ENCODE assay signal across 17 cellular contexts in the genomic region with DNA sequence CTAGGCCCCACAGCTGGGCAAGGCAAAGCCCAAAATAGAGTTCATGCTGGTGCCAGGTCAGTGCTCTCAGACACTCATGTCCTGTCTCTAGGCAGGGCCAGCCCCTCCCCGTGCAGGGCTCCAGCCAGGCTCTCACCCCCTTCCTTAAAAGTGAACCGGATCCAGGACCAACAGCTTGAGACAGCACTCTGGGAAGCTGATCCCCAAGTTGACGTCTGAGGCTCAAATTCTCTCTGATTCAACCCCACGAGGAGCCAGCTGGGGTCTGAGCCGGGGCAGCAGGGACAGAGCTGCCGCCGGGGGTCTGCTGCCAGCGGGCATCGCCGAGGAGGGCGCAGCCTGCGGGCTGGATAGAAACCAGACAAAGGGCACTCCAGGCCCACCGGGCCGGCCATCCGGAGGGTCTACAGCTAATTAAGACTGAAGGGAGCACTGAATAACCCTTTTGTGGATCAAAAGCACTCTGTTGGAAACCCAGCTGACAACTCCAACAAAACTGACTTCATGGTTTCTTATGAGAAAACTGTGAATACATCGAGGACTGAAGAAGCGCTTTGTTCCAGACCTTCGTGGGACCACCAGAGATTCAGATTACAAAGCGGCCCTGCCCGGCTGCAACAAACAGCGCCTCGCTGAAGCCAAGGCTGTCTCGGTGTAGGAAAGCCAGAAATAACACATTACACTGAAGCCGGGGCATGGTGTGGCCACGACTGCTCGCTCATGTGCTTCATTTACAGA.
DNase-seq lines count a peak whose midpoint lies in the region; FAIRE-seq and TF ChIP-seq lines count a peak whose summit lies in the region.
"Had no signal": no experiment of that assay in that cellular context is flagged by ENCODE, and none has a peak within 500 bp of the region (broad histone marks: within the 10 kb centered on the region; RNA-seq: fewer than 3 reads in every experiment).

No MANE protein-coding gene starts in this region.

- in situ Hi-C loops in G401 (cut with HindIII; ENCODE audit: low sequenced_read_pairs): no loop called here

- H3K4me2 ChIP-seq in astrocyte (ENCODE audit: low read length): peak overlapping the region; percentile 50
- H3K4me2 ChIP-seq in neural progenitor cell: peak overlapping the region; percentile 41

- H3F3A ChIP-seq in neural progenitor cell (ENCODE audit: low read depth): peaks cover 17% of the 10 kb centered on the region

- H2AFZ ChIP-seq in astrocyte (ENCODE audit: low read depth, low read length) (peak overlapping the region; percentile 43), neural progenitor cell (replicated peaks) (peak overlapping the region; percentile 44)

- H3K4me1 Mint-ChIP-seq in astrocyte (ENCODE audit: low read depth, unreplicated experiment) (no peaks in the 10 kb centered on the region), neural progenitor cell (peaks cover 24% of the 10 kb centered on the region), type B pancreatic cell (ENCODE audit: unreplicated experiment) (peaks cover 15% of the 10 kb centered on the region)
- H3K4me1 Mint-ChIP-seq: activated CD8-positive, alpha-beta memory T cell treated with anti-CD3 and anti-CD28 coated beads, Interleukin-2, amount 10 ng/mL, durations not matched to agents 7 days and 5 days; IgD-negative memory B cell had no signal

- H3K27me3 Mint-ChIP-seq in astrocyte (ENCODE audit: low read depth, unreplicated experiment) (peaks cover 32% of the 10 kb centered on the region), neural progenitor cell (ENCODE audit: insufficient read depth, low read depth) (peaks cover 7% of the 10 kb centered on the region), type B pancreatic cell (peaks cover 15% of the 10 kb centered on the region)
- H3K27me3 Mint-ChIP-seq: activated CD8-positive, alpha-beta memory T cell treated with anti-CD3 and anti-CD28 coated beads, Interleukin-2, amount 10 ng/mL, durations not matched to agents 7 days and 5 days; stimulated activated naive CD8-positive, alpha-beta T cell treated with anti-CD3 and anti-CD28 coated beads, Interleukin-15, amount 100 ng/mL, for 72 hours had no signal

- H3K4me3 ChIP-seq in astrocyte (ENCODE audit: insufficient read depth, low read depth, low read length) (no peak overlapping the region), cardiac muscle cell (no peak overlapping the region), neural progenitor cell (no peak overlapping the region)
- H3K4me3 ChIP-seq: lower lobe of right lung, skin epidermis had no signal

- TF ChIP-seq CTCF in astrocyte (IDR thresholded peaks at IDR 0.05; ENCODE audit: insufficient read depth, low read depth, low read length): no peak
- no peak for TF ChIP-seq CTCF in cardiac muscle cell (IDR thresholded peaks at IDR 0.05; ENCODE audit: low read depth, low read length)
- no peak for TF ChIP-seq CTCF in neural progenitor cell (IDR thresholded peaks at IDR 0.05)
- TF ChIP-seq CTCF in type B pancreatic cell (conservative IDR thresholded peaks at IDR 0.05): no peak

- H3K79me2 ChIP-seq in astrocyte (ENCODE audit: insufficient read depth, low read length) (no peaks in the 10 kb centered on the region), neural progenitor cell (ENCODE audit: low read depth) (no peaks in the 10 kb centered on the region)

- H3K9me3 ChIP-seq in astrocyte (ENCODE audit: insufficient read depth, low read depth, low read length) (peaks cover 4% of the 10 kb centered on the region), cardiac muscle cell (ENCODE audit: low read depth) (no peaks in the 10 kb centered on the region), neural progenitor cell (ENCODE audit: low read depth) (no peaks in the 10 kb centered on the region)
- H3K9me3 ChIP-seq: BE2C, lower lobe of right lung, neutrophil had no signal

- H3K9me3 Mint-ChIP-seq in astrocyte (ENCODE audit: unreplicated experiment) (peaks cover 3% of the 10 kb centered on the region), neural progenitor cell (peaks cover 5% of the 10 kb centered on the region), type B pancreatic cell (no peaks in the 10 kb centered on the region)
- H3K9me3 Mint-ChIP-seq: IgD-negative memory B cell; stimulated activated naive CD8-positive, alpha-beta T cell treated with anti-CD3 and anti-CD28 coated beads, Interleukin-15, amount 100 ng/mL, for 72 hours had no signal

- H4K20me1 ChIP-seq in astrocyte (ENCODE audit: insufficient read depth, low read length) (no peaks in the 10 kb centered on the region), neural progenitor cell (ENCODE audit: low read depth) (no peaks in the 10 kb centered on the region)

- H3K9ac ChIP-seq in astrocyte (ENCODE audit: low read length) (peak overlapping the region; percentile 31), neural progenitor cell (no peak overlapping the region)

- H3K27me3 ChIP-seq in astrocyte (ENCODE audit: insufficient read depth, low read length): peaks cover 21% of the 10 kb centered on the region
- H3K27me3 ChIP-seq in cardiac muscle cell: no peaks in the 10 kb centered on the region
- no peaks in the 10 kb centered on the region for H3K27me3 ChIP-seq in neural progenitor cell
- H3K27me3 ChIP-seq: BE2C, neutrophil had no signal

- H3K36me3 ChIP-seq in astrocyte (ENCODE audit: insufficient read depth, low read length) (no peaks in the 10 kb centered on the region), cardiac muscle cell (no peaks in the 10 kb centered on the region), neural progenitor cell (no peaks in the 10 kb centered on the region)
- H3K36me3 ChIP-seq: BE2C, lower lobe of right lung, neutrophil had no signal

- no peak for FAIRE-seq in astrocyte (lab: Jason Lieb, UNC)

- no peak overlapping the region for H3K27ac Mint-ChIP-seq in astrocyte (ENCODE audit: unreplicated experiment)
- H3K27ac Mint-ChIP-seq in neural progenitor cell: no peak overlapping the region
- peak overlapping the region; percentile 5 for H3K27ac Mint-ChIP-seq in type B pancreatic cell
- H3K27ac Mint-ChIP-seq: activated CD8-positive, alpha-beta memory T cell treated with anti-CD3 and anti-CD28 coated beads, Interleukin-2, amount 10 ng/mL, durations not matched to agents 7 days and 5 days; IgD-negative memory B cell; stimulated activated naive CD8-positive, alpha-beta T cell treated with anti-CD3 and anti-CD28 coated beads, Interleukin-15, amount 100 ng/mL, for 72 hours had no signal

- H3K4me3 Mint-ChIP-seq in astrocyte (ENCODE audit: unreplicated experiment) (no peak overlapping the region), neural progenitor cell (peak overlapping the region; percentile 21), type B pancreatic cell (no peak overlapping the region)
- H3K4me3 Mint-ChIP-seq: activated CD8-positive, alpha-beta memory T cell treated with anti-CD3 and anti-CD28 coated beads, Interleukin-2, amount 10 ng/mL, durations not matched to agents 7 days and 5 days; IgD-negative memory B cell; stimulated activated naive CD8-positive, alpha-beta T cell treated with anti-CD3 and anti-CD28 coated beads, Interleukin-15, amount 100 ng/mL, for 72 hours had no signal

- H3K4me1 ChIP-seq in astrocyte (ENCODE audit: insufficient read depth, low read length) (peaks cover 10% of the 10 kb centered on the region), cardiac muscle cell (ENCODE audit: low read depth) (peaks cover 7% of the 10 kb centered on the region), neural progenitor cell (peaks cover 13% of the 10 kb centered on the region)
- H3K4me1 ChIP-seq: BE2C had no signal

- peaks cover 6% of the 10 kb centered on the region for H3K36me3 Mint-ChIP-seq in astrocyte (ENCODE audit: low read depth, unreplicated experiment)
- peaks cover 2% of the 10 kb centered on the region for H3K36me3 Mint-ChIP-seq in neural progenitor cell
- H3K36me3 Mint-ChIP-seq in type B pancreatic cell: no peaks in the 10 kb centered on the region
- H3K36me3 Mint-ChIP-seq: activated CD8-positive, alpha-beta memory T cell treated with anti-CD3 and anti-CD28 coated beads, Interleukin-2, amount 10 ng/mL, durations not matched to agents 7 days and 5 days; IgD-negative memory B cell had no signal

- H3K27ac ChIP-seq in astrocyte (ENCODE audit: low read depth, low read length): no peak overlapping the region
- H3K27ac ChIP-seq in cardiac muscle cell: peak overlapping the region; percentile 3
- no peak overlapping the region for H3K27ac ChIP-seq in neural progenitor cell
- H3K27ac ChIP-seq: lower lobe of right lung, neutrophil had no signal

- DNase-seq in astrocyte (ENCODE audit: low read depth): peak; percentile 24
- no peak for DNase-seq in cardiac muscle cell (ENCODE audit: low read depth in 1 of 2, low spot score in 1 of 2)
- DNase-seq in neural progenitor cell (ENCODE audit: low spot score): peak; percentile 40
- no peak for DNase-seq in type B pancreatic cell (ENCODE audit: extremely low spot score, unreplicated experiment)
- no peak for DNase-seq in NCI-H226
- DNase-seq in G401 (ENCODE audit: low spot score): no peak
- DNase-seq in DMS53 (lab: John Stamatoyannopoulos, UW): no peak
- DNase-seq: activated CD4-positive, CD25-positive, alpha-beta regulatory T cell; activated CD8-positive, alpha-beta memory T cell treated with anti-CD3 and anti-CD28 coated beads, Interleukin-2, amount 10 ng/mL, durations not matched to agents 7 days and 5 days; BE2C; effector memory CD4-positive, alpha-beta T cell; lower lobe of right lung; NCI-H2171 treated with DMSO at 0.1 percent for 48 hours; stimulated activated naive CD8-positive, alpha-beta T cell treated with anti-CD3 and anti-CD28 coated beads, Interleukin-15, amount 100 ng/mL, for 72 hours had no signal

Comparison
In these comparisons a context has a peak if more than half of its experiments do, and no peak if none do; other contexts are left out.
1. DNase-seq: peak in astrocyte (single experiment) and neural progenitor cell (single experiment); none in cardiac muscle cell (0 of 2), type B pancreatic cell (single experiment), NCI-H226 (single experiment), G401 (single experiment) and DMS53 (single experiment).